1 cellular context compared by ENCODE assay signal in the genomic region with DNA sequence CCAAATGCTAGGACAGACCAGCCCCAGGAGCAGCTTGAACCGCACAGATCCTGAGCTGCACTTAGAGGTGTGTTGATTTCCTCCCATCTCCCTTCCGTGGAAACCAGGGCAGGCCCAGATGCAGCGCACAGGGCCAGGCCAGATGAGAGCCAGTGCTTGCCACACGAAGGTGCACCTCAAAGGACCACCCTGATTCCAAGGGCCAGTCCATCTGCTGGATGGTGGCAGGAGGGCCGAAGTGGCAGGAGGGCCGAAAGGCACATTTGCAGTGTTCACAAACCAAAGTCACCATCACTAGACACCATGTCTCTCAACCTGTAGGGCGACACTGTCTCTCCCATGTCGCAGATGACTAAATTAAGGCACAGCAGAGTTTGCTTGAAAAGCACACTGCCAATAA.
TF ChIP-seq lines count a peak whose summit lies in the region.

No MANE protein-coding gene starts in this region.

TF ChIP-seq in H1, 55 proteins besides CTCF, POLR2A, EP300 and RAD21:
- TF ChIP-seq KDM5A (IDR thresholded peaks at IDR 0.05; ENCODE audit: low read length) (no peak), USF2 (IDR thresholded peaks at IDR 0.05; ENCODE audit: low read length) (no peak), CTBP2 (IDR thresholded peaks at IDR 0.05; ENCODE audit: borderline replicate concordance, insufficient read depth, insufficient read length, low read length) (no peak), GTF2F1 (IDR thresholded peaks at IDR 0.05; ENCODE audit: borderline replicate concordance, low read depth, low read length) (no peak), SIX5 (IDR thresholded peaks at IDR 0.05; ENCODE audit: low read depth, low read length) (no peak), NANOG (IDR thresholded peaks at IDR 0.05; ENCODE audit: insufficient read depth, low read depth, low read length, poor library complexity, severe bottlenecking) (no peak), CEBPB (IDR thresholded peaks at IDR 0.05; ENCODE audit: low read depth, low read length) (no peak), TAF1 (IDR thresholded peaks at IDR 0.05; ENCODE audit: low read depth, low read length) (no peak), CHD2 (IDR thresholded peaks at IDR 0.05; ENCODE audit: low read length) (no peak), SUZ12 (IDR thresholded peaks at IDR 0.05; ENCODE audit: low read length) (no peak)
- TF ChIP-seq, protein P1, sequence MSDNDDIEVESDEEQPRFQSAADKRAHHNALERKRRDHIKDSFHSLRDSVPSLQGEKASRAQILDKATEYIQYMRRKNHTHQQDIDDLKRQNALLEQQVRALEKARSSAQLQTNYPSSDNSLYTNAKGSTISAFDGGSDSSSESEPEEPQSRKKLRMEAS (IDR thresholded peaks at IDR 0.05) = no peak
